Comparison of ENCODE assay signal across 8 cellular contexts in genomic region chr4:109548655-109549054, GRCh38. TPM values are rescaled to one million over a fixed set of nuclear protein-coding genes. Genes with fewer than 3 reads are reported as not detected.
DNase-seq lines count a peak whose midpoint lies in the region; ATAC-seq and TF ChIP-seq lines count a peak whose summit lies in the region.

No MANE protein-coding gene starts in this region.

- DNase-seq in EH (ENCODE audit: low read depth) (peak; percentile 85), NOMO-1 (lab: John Stamatoyannopoulos, UW; ENCODE audit: unreplicated experiment in 2 of 2) (peak; percentile 72 to 86), chondrocyte (ENCODE audit: low spot score) (no peak), nephron progenitor cell (no peak), NCI-H2196 treated with DMSO at 0.1 percent for 48 hours (lab: John Stamatoyannopoulos, UW; ENCODE audit: unreplicated experiment) (no peak), mesendoderm (no peak)

- no peaks in the 10 kb centered on the region for H3K79me1 ChIP-seq in mesendoderm (ENCODE audit: low read length)

- H3K27ac ChIP-seq in mesendoderm (ENCODE audit: low read depth, low read length): no peak overlapping the region

- H3K18ac ChIP-seq in mesendoderm (ENCODE audit: low read length): no peak overlapping the region

- ATAC-seq in GM18498 (IDR thresholded peaks at IDR 0.05; ENCODE audit: unreplicated experiment) (no peak), HG03460 (IDR thresholded peaks at IDR 0.05; ENCODE audit: unreplicated experiment) (no peak)

- H3K4me1 Mint-ChIP-seq in chondrocyte (ENCODE audit: low read depth) (peaks cover 13% of the 10 kb centered on the region), nephron progenitor cell (no peaks in the 10 kb centered on the region)

- no peak overlapping the region for H2AK5ac ChIP-seq in mesendoderm (ENCODE audit: low read length)

- no peaks in the 10 kb centered on the region for H3K27me3 ChIP-seq in mesendoderm (ENCODE audit: insufficient read depth, low read length, poor library complexity)

- H3K4me3 Mint-ChIP-seq in chondrocyte (ENCODE audit: unreplicated experiment): no peak overlapping the region
- H3K4me3 Mint-ChIP-seq in nephron progenitor cell: no peak overlapping the region

- H3K27me3 Mint-ChIP-seq in chondrocyte (ENCODE audit: low read depth): no peaks in the 10 kb centered on the region
- peaks cover 3% of the 10 kb centered on the region for H3K27me3 Mint-ChIP-seq in nephron progenitor cell (ENCODE audit: low read depth, poor library complexity)

- no peak overlapping the region for H3K4ac ChIP-seq in mesendoderm (ENCODE audit: low read depth, low read length)

- no peak overlapping the region for H2BK15ac ChIP-seq in mesendoderm (replicated peaks; ENCODE audit: low read depth)

- H3K36me3 ChIP-seq in mesendoderm (ENCODE audit: control insufficient read depth, insufficient read depth, low read length): no peaks in the 10 kb centered on the region

- no peak overlapping the region for H4K8ac ChIP-seq in mesendoderm (ENCODE audit: low read depth, low read length)

- H3K56ac ChIP-seq in mesendoderm (ENCODE audit: low read length): no peak overlapping the region

- H3K4me3 ChIP-seq in mesendoderm (ENCODE audit: low read length): no peak overlapping the region

- H3K9me3 Mint-ChIP-seq in chondrocyte (ENCODE audit: low read depth): no peaks in the 10 kb centered on the region
- no peaks in the 10 kb centered on the region for H3K9me3 Mint-ChIP-seq in nephron progenitor cell

- H2BK120ac ChIP-seq in mesendoderm (ENCODE audit: low read depth, low read length): no peak overlapping the region

- no peak overlapping the region for H2BK5ac ChIP-seq in mesendoderm (ENCODE audit: low read length)

- WGBS in mesendoderm (ENCODE audit: extremely low coverage, insufficient coverage, low lambda C conversion rate): no CpG with 5 or more reads among the region's 2 CpGs

- TF ChIP-seq CTCF in chondrocyte (IDR thresholded peaks at IDR 0.05) (no peak), nephron progenitor cell (IDR thresholded peaks at IDR 0.05) (no peak)

- H3K4me1 ChIP-seq in mesendoderm (ENCODE audit: control insufficient read depth, low read depth, low read length): no peaks in the 10 kb centered on the region

- no peak overlapping the region for H3K9ac ChIP-seq in mesendoderm (ENCODE audit: low read length)

- H3K36me3 Mint-ChIP-seq in chondrocyte (ENCODE audit: low read depth) (peaks cover 4% of the 10 kb centered on the region), nephron progenitor cell (ENCODE audit: low read depth) (peaks cover 27% of the 10 kb centered on the region)

- no peaks in the 10 kb centered on the region for H3K79me2 ChIP-seq in mesendoderm (ENCODE audit: control insufficient read depth, insufficient read depth, low read length)

- H3K4me2 ChIP-seq in mesendoderm (ENCODE audit: low read length): no peak overlapping the region

- no peak overlapping the region for H3K23ac ChIP-seq in mesendoderm (ENCODE audit: low read length)

- peak overlapping the region; percentile 82 for H3K27ac Mint-ChIP-seq in chondrocyte (ENCODE audit: unreplicated experiment)
- H3K27ac Mint-ChIP-seq in nephron progenitor cell: peak overlapping the region; percentile 21

- no peak overlapping the region for H4K5ac ChIP-seq in mesendoderm (ENCODE audit: low read length)

RNA-seq across cellular contexts. Expression of gene MCUB, which starts 11.4 kb away (rescaled TPM):
- total RNA-seq in chondrocyte: 7.2 to 11.4 TPM (median 9.5 TPM) in 3 replicates
- 8.3 TPM for polyA plus RNA-seq in mesendoderm (2013, experiment 1 of 2)
- polyA plus RNA-seq in mesendoderm (2013, experiment 2 of 2): 8.8 TPM

Comparison
In these comparisons a context has a peak if more than half of its experiments do, and no peak if none do; other contexts are left out.
1. DNase-seq: peak in EH (single experiment) and NOMO-1 (2 of 2); none in chondrocyte (single experiment), nephron progenitor cell (single experiment), NCI-H2196 treated with DMSO at 0.1 percent for 48 hours (single experiment) and mesendoderm (single experiment).